In the genomic region with DNA sequence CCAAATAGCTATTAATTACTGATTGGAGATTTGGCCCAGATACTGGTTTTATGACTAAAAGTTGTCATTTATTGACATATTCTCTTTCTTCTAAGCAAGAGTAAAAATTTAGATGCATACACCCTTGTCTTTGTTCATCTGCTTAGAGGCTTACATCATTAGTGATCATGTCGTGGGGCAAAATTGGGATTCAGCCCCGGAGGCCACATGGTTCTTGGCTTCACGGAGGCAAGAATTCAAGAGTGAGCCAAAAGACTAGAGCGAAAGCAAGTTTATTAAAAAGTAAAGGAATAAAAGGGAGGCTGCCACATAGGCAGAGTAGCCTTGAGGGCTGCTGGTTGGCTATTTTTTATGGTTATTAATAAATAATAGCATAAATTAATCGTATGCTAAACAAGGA, we compare ENCODE assay signal across 25 cellular contexts. TPM values are rescaled to one million over a fixed set of nuclear protein-coding genes. Genes with fewer than 3 reads are reported as not detected.
DNase-seq lines count a peak whose midpoint lies in the region; ATAC-seq and TF ChIP-seq lines count a peak whose summit lies in the region.
"Had no signal": no experiment of that assay in that cellular context is flagged by ENCODE, and none has a peak within 500 bp of the region (broad histone marks: within the 10 kb centered on the region; RNA-seq: fewer than 3 reads in every experiment).

No MANE protein-coding gene starts in this region.

- no peaks in the 10 kb centered on the region for H3K9me3 ChIP-seq in body of pancreas
- H3K9me3 ChIP-seq: gastrocnemius medialis, SJSA1 had no signal

- H3K4me1 ChIP-seq in ACC112 (ENCODE audit: control insufficient read depth, insufficient read depth, low read length, unreplicated experiment): peaks cover 75% of the 10 kb centered on the region
- peaks cover 12% of the 10 kb centered on the region for H3K4me1 ChIP-seq in body of pancreas
- H3K4me1 ChIP-seq: gastrocnemius medialis had no signal

- intact Hi-C loops in body of pancreas (cut with DNase I): loop anchor here (10.0 kb wide), 1 partner anchor 89 kb away; no protein-coding TSS in a partner anchor

- peak overlapping the region; percentile 90 for H3K27ac ChIP-seq in ACC112 (ENCODE audit: low read depth, low read length)
- H3K27ac ChIP-seq in body of pancreas: no peak overlapping the region
- H3K27ac ChIP-seq: cardiac muscle cell, esophagus muscularis mucosa, gastrocnemius medialis, parathyroid adenoma, SJSA1 had no signal

- H3K36me3 ChIP-seq in ACC112 (ENCODE audit: insufficient read depth, low read length) (peaks cover 10% of the 10 kb centered on the region), body of pancreas (replicated peaks in 1 of 2; ENCODE audit: insufficient read depth in 1 of 2, low read depth in 2 of 2) (no peaks in the 10 kb centered on the region)

- H3K9me3 Mint-ChIP-seq in glutamatergic neuron (ENCODE audit: unreplicated experiment) (peaks cover 3% of the 10 kb centered on the region), osteocyte (ENCODE audit: unreplicated experiment) (peaks cover 17% of the 10 kb centered on the region)

- DNase-seq in RPMI7951 (ENCODE audit: low read depth) (peak; percentile 17), glutamatergic neuron (no peak), osteocyte (ENCODE audit: extremely low spot score, unreplicated experiment) (no peak), NCI-H524 (lab: John Stamatoyannopoulos, UW) (no peak), SW480 (ENCODE audit: low spot score) (no peak), body of pancreas (no peak)
- DNase-seq: activated CD4-positive, alpha-beta T cell treated with anti-CD3 and anti-CD28 coated beads, Interleukin-2, amount 50 U/mL, for 4 hours; activated CD4-positive, CD25-positive, alpha-beta regulatory T cell; DMS153; gastrocnemius medialis; hypothalamus; NCI-H1092 treated with DMSO at 0.1 percent for 48 hours; NCI-H1930; NCI-H69; RPMI8226; spleen had no signal

- H3K4me3 Mint-ChIP-seq in glutamatergic neuron (ENCODE audit: unreplicated experiment): no peak overlapping the region
- no peak overlapping the region for H3K4me3 Mint-ChIP-seq in osteocyte (ENCODE audit: unreplicated experiment)
- H3K4me3 Mint-ChIP-seq: activated naive CD4-positive, alpha-beta T cell treated with anti-CD3 and anti-CD28 coated beads for 36 hours; T-cell had no signal

- H2AFZ ChIP-seq in ACC112 (ENCODE audit: low read length, unreplicated experiment): no peak overlapping the region
- H2AFZ ChIP-seq: parathyroid adenoma had no signal

- H3K27ac Mint-ChIP-seq in glutamatergic neuron (ENCODE audit: unreplicated experiment) (peak overlapping the region; percentile 50), osteocyte (ENCODE audit: unreplicated experiment) (peak overlapping the region; percentile 50)
- H3K27ac Mint-ChIP-seq: activated naive CD4-positive, alpha-beta T cell treated with anti-CD3 and anti-CD28 coated beads for 36 hours; T-cell had no signal

- 70 to 88% methylated on average over 5 of the region's 5 CpGs for WGBS in body of pancreas, 2 donors

- H3K27me3 Mint-ChIP-seq in glutamatergic neuron (ENCODE audit: unreplicated experiment) (no peaks in the 10 kb centered on the region), osteocyte (ENCODE audit: unreplicated experiment) (no peaks in the 10 kb centered on the region)
- H3K27me3 Mint-ChIP-seq: T-cell had no signal

- ATAC-seq in HG03108 (IDR thresholded peaks at IDR 0.05; ENCODE audit: unreplicated experiment) (no peak), body of pancreas (no peak)
- ATAC-seq: gastrocnemius medialis had no signal

- H3K79me2 ChIP-seq in ACC112 (ENCODE audit: control insufficient read depth, insufficient read depth, low read length, unreplicated experiment): peaks cover 3% of the 10 kb centered on the region

- H3K4me1 Mint-ChIP-seq in glutamatergic neuron (ENCODE audit: low read depth, unreplicated experiment) (peaks cover 8% of the 10 kb centered on the region), osteocyte (ENCODE audit: unreplicated experiment) (peaks cover 39% of the 10 kb centered on the region)

- H3K4me3 ChIP-seq in ACC112 (ENCODE audit: low read depth, low read length) (peak overlapping the region; percentile 15; the same call in 1 of the 2 replicates), body of pancreas (no peak overlapping the region)
- H3K4me3 ChIP-seq: cardiac muscle cell, esophagus muscularis mucosa, gastrocnemius medialis, right atrium auricular region, SJSA1, spleen had no signal

- TF ChIP-seq CTCF in glutamatergic neuron (IDR thresholded peaks at IDR 0.05; ENCODE audit: partially characterized antibody, unreplicated experiment): no peak
- TF ChIP-seq CTCF in osteocyte (IDR thresholded peaks at IDR 0.05): no peak
- TF ChIP-seq CTCF in body of pancreas (IDR thresholded peaks at IDR 0.05): no peak

- no peak for TF ChIP-seq POLR2A in body of pancreas (IDR thresholded peaks at IDR 0.05)

- H3K27me3 ChIP-seq in ACC112 (ENCODE audit: insufficient read depth, low read length): no peaks in the 10 kb centered on the region
- H3K27me3 ChIP-seq in body of pancreas: no peaks in the 10 kb centered on the region
- H3K27me3 ChIP-seq: cardiac muscle cell, esophagus muscularis mucosa, gastrocnemius medialis, right atrium auricular region, SJSA1, spleen had no signal

- H3K36me3 Mint-ChIP-seq in glutamatergic neuron (ENCODE audit: unreplicated experiment) (peaks cover 19% of the 10 kb centered on the region), osteocyte (ENCODE audit: unreplicated experiment) (peaks cover 34% of the 10 kb centered on the region)

RNA-seq across cellular contexts. Expression of a gene that starts 41.1 kb away (rescaled TPM):
- 36.6 and 38.4 TPM in 2 replicates for total RNA-seq in RPMI7951 (2014; rRNA removed; shearing (Covaris generic))
- total RNA-seq in glutamatergic neuron (ENCODE audit: unreplicated experiment) (27.2 TPM), osteocyte (22.9 and 24.9 TPM in 2 replicates), body of pancreas (10 to 100 TPM in 1 of 2 donors, 1 to 10 TPM in 1; 8.9 to 18.9 TPM)
